In the genomic region with DNA sequence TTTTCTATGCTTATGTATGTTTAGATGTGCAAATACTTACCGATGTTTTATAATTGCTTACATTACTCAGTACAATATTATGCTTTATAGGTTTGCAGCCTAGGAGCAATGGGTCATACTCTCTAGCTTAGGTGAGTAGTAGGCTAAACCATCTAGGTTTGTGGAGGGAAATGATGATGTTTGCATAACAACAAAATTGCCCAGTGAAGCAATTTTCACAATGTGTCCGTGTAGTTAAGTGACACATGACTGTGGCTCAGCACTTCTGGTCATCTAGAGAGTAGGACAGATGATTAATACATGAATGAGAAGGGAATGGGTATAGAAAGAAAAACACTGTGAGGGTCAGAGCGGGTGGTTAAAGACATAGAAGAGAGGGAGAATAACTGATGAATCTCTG, we compare ENCODE assay signal across 13 cellular contexts.
DNase-seq lines count a peak whose midpoint lies in the region; ATAC-seq and TF ChIP-seq lines count a peak whose summit lies in the region.
"Had no signal": no experiment of that assay in that cellular context is flagged by ENCODE, and none has a peak within 500 bp of the region (broad histone marks: within the 10 kb centered on the region; RNA-seq: fewer than 3 reads in every experiment).

No MANE protein-coding gene starts in this region.

- peak overlapping the region in 2 of 3 experiments; percentile 15 to 20 for H3K4me3 Mint-ChIP-seq in nephron
- H3K4me3 Mint-ChIP-seq in activated CD4-positive, alpha-beta memory T cell treated with anti-CD3 and anti-CD28 coated beads for 36 hours, result no peak overlapping the region
- no peak overlapping the region for H3K4me3 Mint-ChIP-seq in WTC11
- H3K4me3 Mint-ChIP-seq: CD14-positive monocyte; CD8-positive, alpha-beta T cell; GM23338 had no signal

- DNase-seq in RKO (ENCODE audit: low spot score) (peak; percentile 8), epithelial cell of esophagus (ENCODE audit: low read depth) (peak; percentile 6), SJCRH30 (no peak), epidermal melanocyte (ENCODE audit: insufficient read length, low spot score) (no peak), WTC11 (ENCODE audit: low spot score) (no peak)
- DNase-seq in activated CD4-positive, alpha-beta memory T cell treated with anti-CD3 and anti-CD28 coated beads for 36 hours, result no peak
- DNase-seq: Caco-2; CD8-positive, alpha-beta T cell; H7 had no signal

- ATAC-seq in WTC11, result no peak
- ATAC-seq: A549; CD8-positive, alpha-beta T cell; GM23338 had no signal

- H3K4me1 Mint-ChIP-seq in nephron (peaks cover 40% of the 10 kb centered on the region), WTC11 (peaks cover 22% of the 10 kb centered on the region)
- no peaks in the 10 kb centered on the region for H3K4me1 Mint-ChIP-seq in activated CD4-positive, alpha-beta memory T cell treated with anti-CD3 and anti-CD28 coated beads for 36 hours (ENCODE audit: low read depth)

- H3K4me3 ChIP-seq in epithelial cell of esophagus (ENCODE audit: low read length), result no peak overlapping the region
- H3K4me3 ChIP-seq in SJCRH30, result no peak overlapping the region
- H3K4me3 ChIP-seq: A549, GM23338 had no signal

- H3K36me3 ChIP-seq in SJCRH30, result no peaks in the 10 kb centered on the region

- intact Hi-C loops in activated CD4-positive, alpha-beta memory T cell treated with anti-CD3 and anti-CD28 coated beads for 36 hours (cut with micrococcal nuclease), result no loop called here

- no peaks in the 10 kb centered on the region for H3K4me1 ChIP-seq in SJCRH30
- H3K4me1 ChIP-seq: A549, Caco-2 had no signal

- TF ChIP-seq CTCF in epithelial cell of esophagus (IDR thresholded peaks at IDR 0.05; ENCODE audit: insufficient read depth, low read depth, low read length, missing control alignments) (no peak), nephron (IDR thresholded peaks at IDR 0.05; ENCODE audit: unreplicated experiment in 3 of 3) (no peak), WTC11 (IDR thresholded peaks at IDR 0.05) (no peak)

- H3K9me3 Mint-ChIP-seq in nephron (no peaks in the 10 kb centered on the region), WTC11 (no peaks in the 10 kb centered on the region)
- H3K9me3 Mint-ChIP-seq in activated CD4-positive, alpha-beta memory T cell treated with anti-CD3 and anti-CD28 coated beads for 36 hours, result peaks cover 6% of the 10 kb centered on the region
- H3K9me3 Mint-ChIP-seq: GM23338 had no signal

- H3K36me3 Mint-ChIP-seq in nephron (ENCODE audit: low read depth), result no peaks in the 10 kb centered on the region
- no peaks in the 10 kb centered on the region for H3K36me3 Mint-ChIP-seq in activated CD4-positive, alpha-beta memory T cell treated with anti-CD3 and anti-CD28 coated beads for 36 hours
- H3K36me3 Mint-ChIP-seq in WTC11, result no peaks in the 10 kb centered on the region
- H3K36me3 Mint-ChIP-seq: CD14-positive monocyte; CD8-positive, alpha-beta T cell had no signal

- no peaks in the 10 kb centered on the region for H3K27me3 Mint-ChIP-seq in nephron (ENCODE audit: low read depth)
- peaks cover 3% of the 10 kb centered on the region for H3K27me3 Mint-ChIP-seq in activated CD4-positive, alpha-beta memory T cell treated with anti-CD3 and anti-CD28 coated beads for 36 hours
- peaks cover 11% of the 10 kb centered on the region for H3K27me3 Mint-ChIP-seq in WTC11 (ENCODE audit: low read depth)

- POLR2A ChIA-PET in activated CD4-positive, alpha-beta memory T cell treated with anti-CD3 and anti-CD28 coated beads for 36 hours (lab: Charles Lee), result no interaction called here
- POLR2A ChIA-PET in WTC11 (lab: Charles Lee), result no interaction called here

- no peak overlapping the region for H3K27ac ChIP-seq in SJCRH30
- H3K27ac ChIP-seq: A549 had no signal

- H3K27ac Mint-ChIP-seq in nephron (peak overlapping the region; percentile 2 to 96 (median 3)), WTC11 (no peak overlapping the region)
- H3K27ac Mint-ChIP-seq in activated CD4-positive, alpha-beta memory T cell treated with anti-CD3 and anti-CD28 coated beads for 36 hours, result no peak overlapping the region
- H3K27ac Mint-ChIP-seq: CD14-positive monocyte; CD8-positive, alpha-beta T cell; GM23338 had no signal

- no peaks in the 10 kb centered on the region for H3K9me3 ChIP-seq in SJCRH30 (replicated peaks)
- H3K9me3 ChIP-seq: A549, Caco-2 had no signal

- H3K27me3 ChIP-seq in SJCRH30, result no peaks in the 10 kb centered on the region

- CTCF ChIA-PET in activated CD4-positive, alpha-beta memory T cell treated with anti-CD3 and anti-CD28 coated beads for 36 hours (lab: Charles Lee), result no interaction called here
- CTCF ChIA-PET in WTC11 (lab: Charles Lee), result no interaction called here

TF ChIP-seq in WTC11, 78 proteins besides CTCF, POLR2A, EP300 and RAD21 (continues in another document):
- no peak for TF ChIP-seq KAT7 (CRISPR knock-in tag; IDR thresholded peaks at IDR 0.05; ENCODE audit: borderline replicate concordance)
- no peak for TF ChIP-seq ZBTB21 (CRISPR knock-in tag; IDR thresholded peaks at IDR 0.05; ENCODE audit: borderline replicate concordance)
- TF ChIP-seq HMGA2 (CRISPR knock-in tag; IDR thresholded peaks at IDR 0.05), result no peak
- no peak for TF ChIP-seq RELA (CRISPR knock-in tag; IDR thresholded peaks at IDR 0.05; ENCODE audit: borderline replicate concordance)
- TF ChIP-seq ZNF219 (CRISPR knock-in tag; IDR thresholded peaks at IDR 0.05; ENCODE audit: borderline replicate concordance), result no peak
- no peak for TF ChIP-seq HMGXB4 (CRISPR knock-in tag; IDR thresholded peaks at IDR 0.05)
- TF ChIP-seq ARID4B (CRISPR knock-in tag; IDR thresholded peaks at IDR 0.05; ENCODE audit: borderline replicate concordance), result no peak
- no peak for TF ChIP-seq MYBL2 (CRISPR knock-in tag; IDR thresholded peaks at IDR 0.05)
- TF ChIP-seq GRHL2 (CRISPR knock-in tag; IDR thresholded peaks at IDR 0.05; ENCODE audit: insufficient replicate concordance, severe bottlenecking), result no peak
- TF ChIP-seq AR (CRISPR knock-in tag; IDR thresholded peaks at IDR 0.05), result no peak
- TF ChIP-seq ELF4 (CRISPR knock-in tag; IDR thresholded peaks at IDR 0.05; ENCODE audit: low read depth), result no peak

Comparison
In these comparisons a context has a peak if more than half of its experiments do, and no peak if none do; other contexts are left out.
1. DNase-seq: peak in RKO (single experiment) and epithelial cell of esophagus (single experiment); none in SJCRH30 (0 of 2), epidermal melanocyte (single experiment), activated CD4-positive, alpha-beta memory T cell treated with anti-CD3 and anti-CD28 coated beads for 36 hours (single experiment) and WTC11 (single experiment).
2. H3K27ac Mint-ChIP-seq: peak in nephron (3 of 3); none in activated CD4-positive, alpha-beta memory T cell treated with anti-CD3 and anti-CD28 coated beads for 36 hours (single experiment) and WTC11 (single experiment).
3. H3K4me3 Mint-ChIP-seq: peak in nephron (2 of 3); none in activated CD4-positive, alpha-beta memory T cell treated with anti-CD3 and anti-CD28 coated beads for 36 hours (single experiment) and WTC11 (single experiment).